In the genomic region with DNA sequence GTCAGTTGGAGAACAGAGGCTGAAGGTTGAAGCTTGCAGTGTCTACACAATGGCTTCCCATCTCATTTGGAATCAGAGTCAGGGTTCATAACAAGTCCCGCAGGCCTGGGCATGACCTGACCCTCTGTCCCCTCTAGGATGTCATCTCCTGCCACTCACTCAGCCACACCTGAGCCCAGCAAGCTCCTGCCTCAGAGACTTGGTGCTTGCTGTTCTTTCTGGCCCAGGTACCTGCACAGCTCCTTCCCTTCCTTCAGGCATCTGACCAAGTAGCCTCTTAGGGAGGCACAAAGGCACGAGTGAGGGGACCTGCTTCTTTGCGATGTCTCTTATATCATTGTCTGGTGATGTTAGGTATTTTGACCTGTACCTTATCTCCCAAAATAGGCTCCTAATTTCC, we compare ENCODE assay signal across 24 cellular contexts. TPM values are rescaled to one million over a fixed set of nuclear protein-coding genes. Genes with fewer than 3 reads are reported as not detected.
DNase-seq lines count a peak whose midpoint lies in the region; ATAC-seq lines count a peak whose summit lies in the region.
"Had no signal": no experiment of that assay in that cellular context is flagged by ENCODE, and none has a peak within 500 bp of the region (broad histone marks: within the 10 kb centered on the region; RNA-seq: fewer than 3 reads in every experiment).

No MANE protein-coding gene starts in this region.

- no peak overlapping the region for H3K4me3 Mint-ChIP-seq in activated T-cell treated with anti-CD3 and anti-CD28 coated beads, Interleukin-2, amount 50 U/mL, for 72 hours
- no peak overlapping the region for H3K4me3 Mint-ChIP-seq in activated T-helper 17 cell treated with anti-CD3 and anti-CD28 coated beads, Interleukin-2, amount 50 U/mL, for 72 hours
- no peak overlapping the region for H3K4me3 Mint-ChIP-seq in naive thymus-derived CD8-positive, alpha-beta T cell
- H3K4me3 Mint-ChIP-seq: HFFc6, IgD-negative memory B cell had no signal

- H3K27ac Mint-ChIP-seq in activated T-cell treated with anti-CD3 and anti-CD28 coated beads, Interleukin-2, amount 50 U/mL, for 72 hours, result peak overlapping the region; percentile 29
- peak overlapping the region; percentile 31 for H3K27ac Mint-ChIP-seq in activated T-helper 17 cell treated with anti-CD3 and anti-CD28 coated beads, Interleukin-2, amount 50 U/mL, for 72 hours
- H3K27ac Mint-ChIP-seq in naive thymus-derived CD8-positive, alpha-beta T cell, result peak overlapping the region in 6 of 10 donors; percentile 23 to 75 (median 62)
- H3K27ac Mint-ChIP-seq: HFFc6, IgD-negative memory B cell had no signal

- H3K4me1 Mint-ChIP-seq in activated T-cell treated with anti-CD3 and anti-CD28 coated beads, Interleukin-2, amount 50 U/mL, for 72 hours (ENCODE audit: low read depth), result peaks cover 16% of the 10 kb centered on the region
- peaks cover 17% of the 10 kb centered on the region for H3K4me1 Mint-ChIP-seq in activated T-helper 17 cell treated with anti-CD3 and anti-CD28 coated beads, Interleukin-2, amount 50 U/mL, for 72 hours
- H3K4me1 Mint-ChIP-seq in naive thymus-derived CD8-positive, alpha-beta T cell, result peaks cover 21 to 48% (median 33%) of the 10 kb centered on the region in 4 donors

- intact Hi-C loops in Right ventricle myocardium inferior (cut with DNase I), result no loop called here
- intact Hi-C loops in cardiac septum (cut with DNase I), result no loop called here

- POLR2A ChIA-PET in naive thymus-derived CD8-positive, alpha-beta T cell (lab: Charles Lee), result interaction anchor here (0.6 kb wide), 1 partner anchor 47 kb away, joined by 4 read pairs; no protein-coding TSS in a partner anchor

- no peaks in the 10 kb centered on the region for H3K27me3 Mint-ChIP-seq in activated T-cell treated with anti-CD3 and anti-CD28 coated beads, Interleukin-2, amount 50 U/mL, for 72 hours (ENCODE audit: low read depth)
- H3K27me3 Mint-ChIP-seq in activated T-helper 17 cell treated with anti-CD3 and anti-CD28 coated beads, Interleukin-2, amount 50 U/mL, for 72 hours, result no peaks in the 10 kb centered on the region
- H3K27me3 Mint-ChIP-seq in naive thymus-derived CD8-positive, alpha-beta T cell, result no peaks in the 10 kb centered on the region
- H3K27me3 Mint-ChIP-seq: IgD-negative memory B cell had no signal

- ATAC-seq in activated T-cell treated with anti-CD3 and anti-CD28 coated beads, Interleukin-2, amount 50 U/mL, for 72 hours (replicated peaks in 1 of 2), result no peak
- ATAC-seq in activated T-helper 17 cell treated with anti-CD3 and anti-CD28 coated beads, Interleukin-2, amount 50 U/mL, for 72 hours (replicated peaks), result no peak
- ATAC-seq in naive thymus-derived CD8-positive, alpha-beta T cell, result no peak
- ATAC-seq in Right ventricle myocardium inferior, result no peak
- ATAC-seq: PC-3 had no signal

- H3K36me3 Mint-ChIP-seq in activated T-cell treated with anti-CD3 and anti-CD28 coated beads, Interleukin-2, amount 50 U/mL, for 72 hours (ENCODE audit: insufficient read depth in 2 of 2), result peaks cover 6 to 17% of the 10 kb centered on the region in 2 donors
- peaks cover 41% of the 10 kb centered on the region for H3K36me3 Mint-ChIP-seq in activated T-helper 17 cell treated with anti-CD3 and anti-CD28 coated beads, Interleukin-2, amount 50 U/mL, for 72 hours (ENCODE audit: low read depth)
- peaks cover 5 to 50% (median 12%) of the 10 kb centered on the region in 3 donors for H3K36me3 Mint-ChIP-seq in naive thymus-derived CD8-positive, alpha-beta T cell

- DNase-seq in activated T-cell treated with anti-CD3 and anti-CD28 coated beads, Interleukin-2, amount 50 U/mL, for 72 hours, result no peak
- DNase-seq in activated T-cell treated with anti-CD3 and anti-CD28 coated beads, Interleukin-2, amount 50 U/mL, for 1 hour, result no peak
- no peak for DNase-seq in naive thymus-derived CD8-positive, alpha-beta T cell
- DNase-seq in DMS79 treated with DMSO at 0.1 percent for 48 hours (lab: John Stamatoyannopoulos, UW), result no peak
- no peak for DNase-seq in Right ventricle myocardium inferior (ENCODE audit: missing footprints)
- DNase-seq in cardiac septum (ENCODE audit: low spot score), result no peak
- DNase-seq: 8988T; ACHN; BE2C; Caco-2; EL; GDM1; GOT3; HFFc6; MM.1S; NCI-H2029; NCI-H446 treated with DMSO at 0.1 percent for 48 hours; NCI-H526; NCI-H82; NK-92 treated with Interleukin-12 subunit alpha and Interleukin-12 subunit beta, amount 100 ng/mL, for 24 hours; PC-3; SJCRH30 had no signal

- H3K9me3 Mint-ChIP-seq in activated T-cell treated with anti-CD3 and anti-CD28 coated beads, Interleukin-2, amount 50 U/mL, for 72 hours, result no peaks in the 10 kb centered on the region
- no peaks in the 10 kb centered on the region for H3K9me3 Mint-ChIP-seq in activated T-helper 17 cell treated with anti-CD3 and anti-CD28 coated beads, Interleukin-2, amount 50 U/mL, for 72 hours
- H3K9me3 Mint-ChIP-seq in naive thymus-derived CD8-positive, alpha-beta T cell, result no peaks in the 10 kb centered on the region
- H3K9me3 Mint-ChIP-seq: HFFc6, IgD-negative memory B cell had no signal

RNA-seq across cellular contexts. Expression of a gene that starts 9.0 kb away (rescaled TPM):
- total RNA-seq in activated T-cell treated with anti-CD3 and anti-CD28 coated beads, Interleukin-2, amount 50 U/mL, for 72 hours, result 1 to 10 TPM; 6.4 to 8.2 TPM
- total RNA-seq in activated T-helper 17 cell treated with anti-CD3 and anti-CD28 coated beads, Interleukin-2, amount 50 U/mL, for 72 hours, result 1 to 10 TPM; 3.5 to 7.6 TPM
- 10 to 100 TPM; 12.0 to 13.1 TPM for total RNA-seq in naive thymus-derived CD8-positive, alpha-beta T cell
- 1 to 10 TPM; 3.2 to 4.5 (median 3.9) TPM for polyA plus RNA-seq in naive thymus-derived CD8-positive, alpha-beta T cell
- total RNA-seq in Right ventricle myocardium inferior, result 4.0 TPM
- total RNA-seq in cardiac septum, result 7.7 TPM

RNA-seq across cellular contexts. Expression of a gene that starts 9.1 kb away (rescaled TPM):
- 10 to 100 TPM; 25.5 to 41.0 TPM for total RNA-seq in activated T-cell treated with anti-CD3 and anti-CD28 coated beads, Interleukin-2, amount 50 U/mL, for 72 hours
- total RNA-seq in activated T-helper 17 cell treated with anti-CD3 and anti-CD28 coated beads, Interleukin-2, amount 50 U/mL, for 72 hours, result 10 to 100 TPM; 25.2 to 57.8 TPM
- total RNA-seq in naive thymus-derived CD8-positive, alpha-beta T cell, result 10 to 100 TPM; 35.7 to 36.6 TPM
- polyA plus RNA-seq in naive thymus-derived CD8-positive, alpha-beta T cell, result 10 to 100 TPM; 32.2 to 65.8 (median 35.6) TPM
- total RNA-seq in Right ventricle myocardium inferior (11.3 TPM), cardiac septum (21.2 TPM)

RNA-seq across cellular contexts. Expression of a gene that starts 51.0 kb away (rescaled TPM):
- 10 to 100 TPM; 26.2 to 31.2 TPM for total RNA-seq in activated T-cell treated with anti-CD3 and anti-CD28 coated beads, Interleukin-2, amount 50 U/mL, for 72 hours
- 10 to 100 TPM in 1 of 2 donors, 1 to 10 TPM in 1; 9.1 to 13.1 TPM for total RNA-seq in activated T-helper 17 cell treated with anti-CD3 and anti-CD28 coated beads, Interleukin-2, amount 50 U/mL, for 72 hours
- 10 to 100 TPM; 20.9 to 26.1 TPM for total RNA-seq in naive thymus-derived CD8-positive, alpha-beta T cell
- 10 to 100 TPM; 35.2 to 43.0 (median 38.4) TPM for polyA plus RNA-seq in naive thymus-derived CD8-positive, alpha-beta T cell
- total RNA-seq in Right ventricle myocardium inferior, result 10.0 TPM
- total RNA-seq in cardiac septum, result 12.4 TPM
